11 cellular contexts compared by ENCODE assay signal in genomic region chr10:69374931-69375306, GRCh38. TPM values are rescaled to one million over a fixed set of nuclear protein-coding genes. Genes with fewer than 3 reads are reported as not detected.
A peak's percentile ranks its signal among the peaks of the same experiment; 100 is the strongest.
DNase-seq lines count a peak whose midpoint lies in the region; ATAC-seq, FAIRE-seq and TF ChIP-seq lines count a peak whose summit lies in the region.
"Had no signal": no experiment of that assay in that cellular context is flagged by ENCODE, and none has a peak within 500 bp of the region (broad histone marks: within the 10 kb centered on the region; RNA-seq: fewer than 3 reads in every experiment).

No MANE protein-coding gene starts in this region.

- H2BK120ac ChIP-seq in IMR-90 (ENCODE audit: low read depth, low read length), result no peak overlapping the region
- no peak overlapping the region for H2BK120ac ChIP-seq in H1 (replicated peaks; ENCODE audit: low read depth, low read length)

- H3K27me3 ChIP-seq in CD4-positive, alpha-beta memory T cell (ENCODE audit: insufficient read depth, low read length), result no peaks in the 10 kb centered on the region
- H3K27me3 ChIP-seq in IMR-90 (ENCODE audit: control insufficient read depth, insufficient read depth, low read length), result no peaks in the 10 kb centered on the region
- no peaks in the 10 kb centered on the region for H3K27me3 ChIP-seq in H1 (replicated peaks in 1 of 4; ENCODE audit: control insufficient read depth in 3 of 4, extremely low read depth in 1 of 4, insufficient read depth in 3 of 4, low read length in 3 of 4)
- H3K27me3 ChIP-seq in skeletal muscle satellite cell (ENCODE audit: control insufficient read depth, insufficient read depth, low read length), result no peaks in the 10 kb centered on the region

- H3K9me3 Mint-ChIP-seq in CD4-positive, alpha-beta memory T cell, result no peaks in the 10 kb centered on the region
- H3K9me3 Mint-ChIP-seq: activated T-helper 1 cell treated with anti-CD3 and anti-CD28 coated beads, Interleukin-12 subunit alpha, Interleukin-12 subunit beta, Interleukin-2, Interleukin-4 antibody, amounts not matched to agents 30 ng/mL and 10 ng/mL and 1 ng/mL, durations not matched to agents 14 hours and 24 hours and 36 hours had no signal

- BruUV-seq in IMR-90 (replicated peaks; lab: Mats Ljungman, UMichigan), result no TSS peak

- H2BK12ac ChIP-seq in H1 (ENCODE audit: low read depth, low read length), result no peak overlapping the region

- CTCF ChIA-PET in CD4-positive, alpha-beta memory T cell (lab: Charles Lee; ENCODE audit: partially characterized antibody), result no interaction called here
- CTCF ChIA-PET in IMR-90 (lab: Yijun Ruan, JAX), result no interaction called here
- CTCF ChIA-PET in H1 (lab: Charles Lee; ENCODE audit: partially characterized antibody), result interaction anchor here (1.1 to 5.0 kb wide), 8 partner anchors 8 to 104 kb away, joined by 3 to 42 read pairs (median 5); no protein-coding TSS in a partner anchor

- H3K56ac ChIP-seq in IMR-90 (ENCODE audit: extremely low read depth, insufficient read depth, low read length) (no peak overlapping the region), H1 (replicated peaks; ENCODE audit: insufficient read length, low read depth, low read length) (no peak overlapping the region)

- H3K27ac Mint-ChIP-seq in CD4-positive, alpha-beta memory T cell, result peak overlapping the region in 6 of 7 donors; percentile 41 to 71 (median 56)
- H3K27ac Mint-ChIP-seq: activated T-helper 1 cell treated with anti-CD3 and anti-CD28 coated beads, Interleukin-12 subunit alpha, Interleukin-12 subunit beta, Interleukin-2, Interleukin-4 antibody, amounts not matched to agents 30 ng/mL and 10 ng/mL and 1 ng/mL, durations not matched to agents 14 hours and 24 hours and 36 hours had no signal

- TF ChIP-seq EP300 in H1 (IDR thresholded peaks at IDR 0.05; ENCODE audit: borderline replicate concordance in 1 of 2, low read depth in 2 of 2, low read length in 2 of 2), result no peak

- H2AFZ ChIP-seq in IMR-90 (replicated peaks; ENCODE audit: low read length, poor library complexity), result no peak overlapping the region
- no peak overlapping the region for H2AFZ ChIP-seq in H1 (ENCODE audit: low read length)

- H3K23me2 ChIP-seq in H1 (ENCODE audit: low read depth, low read length), result no peaks in the 10 kb centered on the region

- dilution Hi-C loops in IMR-90 (cut with HindIII; ENCODE audit: low sequenced_read_pairs, unreplicated experiment), result no loop called here

- H2BK20ac ChIP-seq in IMR-90 (ENCODE audit: low read depth, low read length) (no peak overlapping the region), H1 (ENCODE audit: low read length) (no peak overlapping the region)

- in situ Hi-C loops in IMR-90 (cut with MboI; ENCODE audit: low sequenced_read_pairs), result no loop called here

- peaks cover 53 to 82% of the 10 kb centered on the region in 2 donors for H3K36me3 Mint-ChIP-seq in CD4-positive, alpha-beta memory T cell

- H3K27me3 Mint-ChIP-seq in CD4-positive, alpha-beta memory T cell, result no peaks in the 10 kb centered on the region

- no peak overlapping the region for H3K4me3 ChIP-seq in CD4-positive, alpha-beta memory T cell (ENCODE audit: low read length in 2 of 2)
- no peak overlapping the region for H3K4me3 ChIP-seq in IMR-90 (ENCODE audit: insufficient read depth, low read depth, low read length)
- no peak overlapping the region for H3K4me3 ChIP-seq in H1 (ENCODE audit: extremely low read depth in 1 of 4, insufficient read depth in 2 of 4, low read depth in 3 of 4, low read length in 4 of 4)
- no peak overlapping the region for H3K4me3 ChIP-seq in skeletal muscle satellite cell (ENCODE audit: low read length)

- intact Hi-C loops in CD4-positive, alpha-beta memory T cell (cut with micrococcal nuclease), result no loop called here
- intact Hi-C loops in IMR-90 (cut with micrococcal nuclease), result no loop called here
- intact Hi-C loops in head of caudate nucleus (cut with DNase I), result no loop called here

- no peak overlapping the region for H3K4me3 Mint-ChIP-seq in CD4-positive, alpha-beta memory T cell
- H3K4me3 Mint-ChIP-seq: activated T-helper 1 cell treated with anti-CD3 and anti-CD28 coated beads, Interleukin-12 subunit alpha, Interleukin-12 subunit beta, Interleukin-2, Interleukin-4 antibody, amounts not matched to agents 30 ng/mL and 10 ng/mL and 1 ng/mL, durations not matched to agents 14 hours and 24 hours and 36 hours had no signal

- peak overlapping the region; percentile 66; the same call in 1 of the 2 replicates for H2AK5ac ChIP-seq in IMR-90 (ENCODE audit: low read depth, low read length)
- 0 out of 2 replicates have a peak overlapping the region, but pooled peaks have one; percentile 54 for H2AK5ac ChIP-seq in H1 (ENCODE audit: low read depth, low read length)

- DNase-seq in CD4-positive, alpha-beta memory T cell, result no peak
- DNase-seq in IMR-90 (no peak), H1 (ENCODE audit: low read depth in 1 of 2, low spot score in 2 of 2) (no peak), head of caudate nucleus (no peak)
- DNase-seq: activated CD4-positive, CD25-positive, alpha-beta regulatory T cell; MM.1S; stimulated activated CD4-positive, alpha-beta T cell treated with anti-CD3 and anti-CD28 coated beads, Interleukin-1b, Interleukin-23, amount 100 ng/mL, for 48 hours had no signal

- H3K23ac ChIP-seq in IMR-90 (ENCODE audit: low read depth, low read length) (no peak overlapping the region), H1 (ENCODE audit: insufficient read length) (no peak overlapping the region)

- H3K79me2 ChIP-seq in H1 (ENCODE audit: control insufficient read depth in 1 of 2, insufficient read depth in 2 of 2, low read length in 2 of 2), result no peaks in the 10 kb centered on the region; a peak in 1 of 4 replicates

- no peak overlapping the region for H3K4me2 ChIP-seq in IMR-90 (ENCODE audit: low read depth, low read length)
- no peak overlapping the region for H3K4me2 ChIP-seq in H1 (ENCODE audit: insufficient read depth in 1 of 2, low read depth in 2 of 2, low read length in 2 of 2)
- H3K4me2 ChIP-seq in skeletal muscle satellite cell (ENCODE audit: low read length), result peak overlapping the region; percentile 50

- WGBS in IMR-90 (ENCODE audit: extremely low coverage in 2 of 2, insufficient read length in 1 of 2), 2 experiments, result 56% methylated on average over 1 of the region's 2 CpGs; no CpG with 5 or more reads in 1 of the 2 experiments
- 95% methylated on average over 2 of the region's 2 CpGs; no CpG with 5 or more reads in 1 of the 2 experiments for WGBS in H1 (ENCODE audit: extremely low coverage in 1 of 2, insufficient coverage in 1 of 2, insufficient read length in 1 of 2, insufficient replicate concordance in 2 of 2, low coverage in 1 of 2, low lambda C conversion rate in 2 of 2, missing lambda C conversion rate in 1 of 2), 2 experiments

- H3K9ac ChIP-seq in IMR-90 (ENCODE audit: low read depth, low read length), result no peak overlapping the region
- no peak overlapping the region for H3K9ac ChIP-seq in H1 (replicated peaks in 1 of 4; ENCODE audit: extremely low read depth in 1 of 4, low read depth in 3 of 4, low read length in 3 of 4)
- H3K9ac ChIP-seq in skeletal muscle satellite cell (ENCODE audit: low read depth, low read length), result peak overlapping the region; percentile 39

- no peak overlapping the region for H3K14ac ChIP-seq in IMR-90 (replicated peaks; ENCODE audit: low read depth, low read length)
- no peak overlapping the region for H3K14ac ChIP-seq in H1 (ENCODE audit: insufficient read length)

- peaks cover 4% of the 10 kb centered on the region; the same call in 1 of the 2 replicates for H3K9me1 ChIP-seq in IMR-90 (ENCODE audit: insufficient read depth, low read length)

- no peak for TF ChIP-seq POLR2A in IMR-90 (IDR thresholded peaks at IDR 0.05; ENCODE audit: low read depth, low read length)
- no peak; a peak in 1 of 3 replicates for TF ChIP-seq POLR2A in H1 (IDR thresholded peaks at IDR 0.05; ENCODE audit: control extremely low read depth in 1 of 2, low read depth in 2 of 2, low read length in 2 of 2)

- H3K79me1 ChIP-seq in IMR-90 (ENCODE audit: low read depth in 1 of 2, low read length in 2 of 2) (peaks cover 7 to 34% of the 10 kb centered on the region in 2 experiments), H1 (ENCODE audit: low read depth, low read length) (peaks cover 6% of the 10 kb centered on the region)

- H2BK15ac ChIP-seq in IMR-90 (ENCODE audit: low read depth, low read length), result no peak overlapping the region
- no peak overlapping the region for H2BK15ac ChIP-seq in H1 (ENCODE audit: low read length)

- H3K18ac ChIP-seq in IMR-90 (ENCODE audit: low read depth, low read length), result no peak overlapping the region
- H3K18ac ChIP-seq in H1 (ENCODE audit: extremely low read depth, low read length), result no peak overlapping the region

- H4K5ac ChIP-seq in IMR-90 (ENCODE audit: low read depth, low read length) (no peak overlapping the region), H1 (ENCODE audit: insufficient read length, low read depth, low read length) (no peak overlapping the region)

- H3K36me3 ChIP-seq in CD4-positive, alpha-beta memory T cell (ENCODE audit: insufficient read depth, low read length), result peaks cover 66% of the 10 kb centered on the region
- H3K36me3 ChIP-seq in IMR-90 (ENCODE audit: control insufficient read depth, insufficient read depth, low read length) (peaks cover 35% of the 10 kb centered on the region), H1 (ENCODE audit: control insufficient read depth in 2 of 4, insufficient read depth in 4 of 4, low read length in 3 of 4) (peaks cover 15 to 45% (median 32%) of the 10 kb centered on the region in 4 experiments), skeletal muscle satellite cell (ENCODE audit: insufficient read depth, low read length) (peaks cover 73% of the 10 kb centered on the region)

- H3K27ac ChIP-seq in CD4-positive, alpha-beta memory T cell (ENCODE audit: low read depth, low read length), result no peak overlapping the region
- no peak overlapping the region for H3K27ac ChIP-seq in IMR-90 (ENCODE audit: insufficient read depth, low read length)
- H3K27ac ChIP-seq in H1 (ENCODE audit: low read depth, low read length), result no peak overlapping the region; the same call in 1 of the 2 replicates

- FAIRE-seq in H1 (lab: Jason Lieb, UNC), result no peak

- no peaks in the 10 kb centered on the region for H3K9me3 ChIP-seq in CD4-positive, alpha-beta memory T cell (ENCODE audit: control insufficient read depth in 1 of 2, low read length in 2 of 2)
- H3K9me3 ChIP-seq in IMR-90 (ENCODE audit: control insufficient read depth, insufficient read depth, low read length), result no peaks in the 10 kb centered on the region
- H3K9me3 ChIP-seq in H1 (ENCODE audit: insufficient read depth in 2 of 2, low read depth in 1 of 2, low read length in 1 of 2), result no peaks in the 10 kb centered on the region
- H3K9me3 ChIP-seq in skeletal muscle satellite cell (replicated peaks; ENCODE audit: low read length), result no peaks in the 10 kb centered on the region

- POLR2A ChIA-PET in CD4-positive, alpha-beta memory T cell (lab: Charles Lee; ENCODE audit: partially characterized antibody), result no interaction called here
- POLR2A ChIA-PET in IMR-90 (lab: Charles Lee; ENCODE audit: unreplicated experiment) (no interaction called here), H1 (lab: Charles Lee; ENCODE audit: partially characterized antibody) (interaction anchor here (1.1 to 1.5 kb wide), 5 partner anchors 8 to 33 kb away, joined by 3 to 6 read pairs (median 3); no protein-coding TSS in a partner anchor)

- ATAC-seq in IMR-90 (ENCODE audit: low read depth), result no peak
- no peak for ATAC-seq in HG02610 (IDR thresholded peaks at IDR 0.05; ENCODE audit: unreplicated experiment)
- ATAC-seq in GM19035 (IDR thresholded peaks at IDR 0.05; ENCODE audit: unreplicated experiment), result no peak

- H3K4ac ChIP-seq in IMR-90 (ENCODE audit: low read depth, low read length) (no peak overlapping the region), H1 (replicated peaks; ENCODE audit: insufficient read length, low read depth, low read length) (no peak overlapping the region)

- TF ChIP-seq CTCF in IMR-90 (conservative IDR thresholded peaks at IDR 0.05; ENCODE audit: low read depth, low read length) (no peak), H1 (IDR thresholded peaks at IDR 0.05; ENCODE audit: control extremely low read depth in 1 of 3, insufficient read depth in 1 of 3, low read depth in 1 of 3, low read length in 3 of 3) (no peak)

- H2BK5ac ChIP-seq in IMR-90 (ENCODE audit: low read depth, low read length, poor library complexity, severe bottlenecking), result no peak overlapping the region
- H2BK5ac ChIP-seq in H1 (ENCODE audit: low read depth, low read length), result 0 out of 2 replicates have a peak overlapping the region, but pooled peaks have one; percentile 30

- no peaks in the 10 kb centered on the region for H3K4me1 ChIP-seq in CD4-positive, alpha-beta memory T cell (ENCODE audit: insufficient read depth, low read length)
- H3K4me1 ChIP-seq in IMR-90 (ENCODE audit: control insufficient read depth, insufficient read depth, low read length), result peaks cover 5% of the 10 kb centered on the region; the same call in 1 of the 2 replicates
- H3K4me1 ChIP-seq in H1 (replicated peaks in 1 of 4; ENCODE audit: control insufficient read depth in 3 of 4, insufficient read depth in 4 of 4, low read length in 3 of 4), result peaks cover 0 to 20% (median 12%) of the 10 kb centered on the region in 4 experiments; a peak in 6 of 7 replicates
- H3K4me1 ChIP-seq in skeletal muscle satellite cell (ENCODE audit: control insufficient read depth, insufficient read depth, low read length), result peaks cover 25% of the 10 kb centered on the region

- H2AK9ac ChIP-seq in IMR-90 (replicated peaks; ENCODE audit: low read depth, low read length, poor library complexity), result no peak overlapping the region

- peaks cover 0 to 14% (median 2%) of the 10 kb centered on the region in 4 donors for H3K4me1 Mint-ChIP-seq in CD4-positive, alpha-beta memory T cell

- TF ChIP-seq RAD21 in IMR-90 (IDR thresholded peaks at IDR 0.05; ENCODE audit: low read length), result no peak
- no peak for TF ChIP-seq RAD21 in H1 (IDR thresholded peaks at IDR 0.05 in 1 of 2, conservative IDR thresholded peaks at IDR 0.05 in 1 of 2; ENCODE audit: low read depth in 2 of 2, low read length in 2 of 2)

- no peaks in the 10 kb centered on the region for H4K20me1 ChIP-seq in IMR-90 (ENCODE audit: insufficient read depth, low read length)
- no peaks in the 10 kb centered on the region for H4K20me1 ChIP-seq in H1 (replicated peaks in 1 of 2; ENCODE audit: control insufficient read depth in 1 of 2, insufficient read depth in 2 of 2, low read length in 2 of 2)

- no peak overlapping the region for H4K8ac ChIP-seq in IMR-90 (ENCODE audit: low read depth in 2 of 2, low read length in 2 of 2)
- no peak overlapping the region for H4K8ac ChIP-seq in H1 (ENCODE audit: extremely low read depth, insufficient read depth, low read length)

- H4K91ac ChIP-seq in IMR-90 (ENCODE audit: insufficient read depth, low read depth, low read length), result no peak overlapping the region
- H4K91ac ChIP-seq in H1 (replicated peaks; ENCODE audit: insufficient read length, low read length), result no peak overlapping the region

RNA-seq across cellular contexts. Expression of gene TACR2, which starts 41.8 kb away (rescaled TPM):
- total RNA-seq in CD4-positive, alpha-beta memory T cell, result under 1 TPM in 1 of 2 experiments, not detected in 1; 0.19 TPM
- under 1 TPM in 1 of 2 donors, not detected in 1; 0.17 TPM for polyA plus RNA-seq in CD4-positive, alpha-beta memory T cell
- total RNA-seq in IMR-90 (2012; rRNA removed), result not detected in 2 replicates
- polyA plus RNA-seq in IMR-90 (2012; rRNA removed) (not detected in 2 replicates), H1 (2011; rRNA removed) (0.06 TPM in 1 of 2 replicates, not detected in the other)
- 0.03 TPM in 1 of 2 replicates, not detected in the other for polyA plus RNA-seq in IMR-90 (2012; cell fraction: cytosol; rRNA removed)
- polyA plus RNA-seq in IMR-90 (2012; cell fraction: nucleus; rRNA removed; ENCODE audit: low replicate concordance), result not detected in 2 replicates
- not detected in 2 replicates for total RNA-seq in H1 (2021; fragmentation: NEBNext Ultra II Directional; extraction: Animal tissue kit (Norgen Biotek cat#: 25700))
- 0.06 TPM for polyA plus RNA-seq in H1 (2011; cell fraction: cytosol; rRNA removed)
- polyA plus RNA-seq in H1 (2011; cell fraction: nucleus; rRNA removed), result 0.06 TPM
- polyA plus RNA-seq in H1 (2012, experiment 1 of 2), result 0.13 to 0.33 TPM (median 0.20 TPM) in 4 replicates
- polyA plus RNA-seq in H1 (2012, experiment 2 of 2), result not detected
- 0.04 TPM for polyA plus RNA-seq in H1 (2013, experiment 1 of 2)
- 0.04 TPM for polyA plus RNA-seq in H1 (2013, experiment 2 of 2)
- not detected in 2 replicates for polyA minus RNA-seq in H1 (2011; rRNA and poly(A)+ RNA removed)
- not detected for polyA minus RNA-seq in H1 (2011; cell fraction: cytosol; rRNA and poly(A)+ RNA removed)
- not detected for polyA minus RNA-seq in H1 (2011; cell fraction: nucleus; rRNA and poly(A)+ RNA removed)
- 0.44 TPM in 1 of 2 replicates, not detected in the other for total RNA-seq in skeletal muscle satellite cell (2012; rRNA removed)
- total RNA-seq: activated T-helper 1 cell treated with anti-CD3 and anti-CD28 coated beads, Interleukin-12 subunit alpha, Interleukin-12 subunit beta, Interleukin-2, Interleukin-4 antibody, amounts not matched to agents 30 ng/mL and 10 ng/mL and 1 ng/mL, durations not matched to agents 14 hours and 24 hours and 36 hours had no signal
